Comparison of ENCODE assay signal across 8 cellular contexts in genomic region chr4:108166441-108167315, GRCh38. TPM values are rescaled to one million over a fixed set of nuclear protein-coding genes. Genes with fewer than 3 reads are reported as not detected.
DNase-seq lines count a peak whose midpoint lies in the region; ATAC-seq and TF ChIP-seq lines count a peak whose summit lies in the region.

No MANE protein-coding gene starts in this region.

- H3K4me1 Mint-ChIP-seq in HFFc6 (ENCODE audit: low read depth): peaks cover 8% of the 10 kb centered on the region; the same call in 1 of the 2 replicates

- H3K9me3 Mint-ChIP-seq in HFFc6: peaks cover 4% of the 10 kb centered on the region; the same call in 1 of the 2 replicates
- no peaks in the 10 kb centered on the region for H3K9me3 Mint-ChIP-seq in activated naive CD4-positive, alpha-beta T cell treated with anti-CD3 and anti-CD28 coated beads, Interleukin-2, amount 50 U/mL, for 72 hours

- no peak overlapping the region for H3K27ac ChIP-seq in RWPE2 (ENCODE audit: poor library complexity, severe bottlenecking)

- peaks cover 55% of the 10 kb centered on the region for H3K27me3 Mint-ChIP-seq in HFFc6 (ENCODE audit: insufficient read depth)

- no peaks in the 10 kb centered on the region for H3K9me3 ChIP-seq in RWPE2 (ENCODE audit: severe bottlenecking)

- peak; percentile 79 for DNase-seq in COLO668 (lab: John Stamatoyannopoulos, UW; ENCODE audit: unreplicated experiment)
- DNase-seq in HFFc6: no peak
- DNase-seq in RWPE2 (ENCODE audit: low spot score): no peak
- DNase-seq in activated naive CD4-positive, alpha-beta T cell treated with anti-CD3 and anti-CD28 coated beads, Interleukin-2, amount 50 U/mL, for 72 hours (ENCODE audit: low spot score in 2 of 2): peak; percentile 64 to 88
- peak; percentile 66 for DNase-seq in iPS-NIHi7 (ENCODE audit: extremely low spot score)
- peak; percentile 49 to 62 for DNase-seq in stimulated activated CD4-positive, alpha-beta T cell treated with anti-CD3 and anti-CD28 coated beads, Interleukin-2, amount 100 ng/mL, for 48 hours
- DNase-seq in AG08396 (ENCODE audit: low spot score): no peak
- DNase-seq in SKM-1 (lab: John Stamatoyannopoulos, UW; ENCODE audit: unreplicated experiment): no peak

- no peak overlapping the region for H3K27ac Mint-ChIP-seq in HFFc6
- H3K27ac Mint-ChIP-seq in activated naive CD4-positive, alpha-beta T cell treated with anti-CD3 and anti-CD28 coated beads, Interleukin-2, amount 50 U/mL, for 72 hours: peak overlapping the region; percentile 98 to 99

- no peaks in the 10 kb centered on the region for H3K36me3 ChIP-seq in RWPE2 (ENCODE audit: low read depth)

- TF ChIP-seq CTCF in HFFc6 (IDR thresholded peaks at IDR 0.05): no peak
- TF ChIP-seq CTCF in RWPE2 (IDR thresholded peaks at IDR 0.05; ENCODE audit: poor library complexity, severe bottlenecking): no peak

- no peak overlapping the region for H3K4me3 ChIP-seq in RWPE2 (ENCODE audit: severe bottlenecking)

- H3K27me3 ChIP-seq in RWPE2 (ENCODE audit: insufficient read depth, poor library complexity, severe bottlenecking): peaks cover 99% of the 10 kb centered on the region

- peak overlapping the region; percentile 88 for H3K4me3 Mint-ChIP-seq in HFFc6

- peak; percentile 4; the same call in 1 of the 3 replicates for ATAC-seq in RWPE2 (ENCODE audit: low read depth)
- peak; percentile 50 to 67 for ATAC-seq in activated naive CD4-positive, alpha-beta T cell treated with anti-CD3 and anti-CD28 coated beads, Interleukin-2, amount 50 U/mL, for 72 hours

- no peaks in the 10 kb centered on the region for H3K4me1 ChIP-seq in RWPE2 (ENCODE audit: insufficient read depth, poor library complexity, severe bottlenecking)

- H3K36me3 Mint-ChIP-seq in HFFc6 (ENCODE audit: low read depth): no peaks in the 10 kb centered on the region
- peaks cover 53 to 62% of the 10 kb centered on the region in 2 donors for H3K36me3 Mint-ChIP-seq in activated naive CD4-positive, alpha-beta T cell treated with anti-CD3 and anti-CD28 coated beads, Interleukin-2, amount 50 U/mL, for 72 hours

RNA-seq across cellular contexts. Expression of gene LEF1, which starts 2.1 kb away (rescaled TPM):
- under 1 TPM in 3 of 6 experiments, not detected in 3; 0.22 to 0.37 (median 0.31) TPM for total RNA-seq in HFFc6 (2021; fragmentation: NEBNext Ultra II Directional; extraction: Animal tissue kit (Norgen Biotek cat#: 25700))
- total RNA-seq in activated naive CD4-positive, alpha-beta T cell treated with anti-CD3 and anti-CD28 coated beads, Interleukin-2, amount 50 U/mL, for 72 hours: 100 to 1,000 TPM; 205 to 291 TPM

Comparison
In these comparisons a context has a peak if more than half of its experiments do, and no peak if none do; other contexts are left out.
1. DNase-seq: peak in COLO668 (single experiment), activated naive CD4-positive, alpha-beta T cell treated with anti-CD3 and anti-CD28 coated beads, Interleukin-2, amount 50 U/mL, for 72 hours (2 of 2), iPS-NIHi7 (single experiment) and stimulated activated CD4-positive, alpha-beta T cell treated with anti-CD3 and anti-CD28 coated beads, Interleukin-2, amount 100 ng/mL, for 48 hours (2 of 2); none in HFFc6 (single experiment), RWPE2 (single experiment), AG08396 (single experiment) and SKM-1 (single experiment).
2. RNA of gene LEF1, which starts 2.1 kb away (total RNA-seq): 205 to 291 TPM in activated naive CD4-positive, alpha-beta T cell treated with anti-CD3 and anti-CD28 coated beads, Interleukin-2, amount 50 U/mL, for 72 hours; 0.22 to 0.37 TPM in HFFc6; every median in the first group is over 100 times any median in the second.